In genomic region chr9:76419782-76420380, GRCh38 we compare ENCODE assay signal across 9 cellular contexts. TPM values are rescaled to one million over a fixed set of nuclear protein-coding genes. Genes with fewer than 3 reads are reported as not detected.
A peak's percentile ranks its signal among the peaks of the same experiment; 100 is the strongest.
DNase-seq lines count a peak whose midpoint lies in the region; ATAC-seq and TF ChIP-seq lines count a peak whose summit lies in the region.
"Had no signal": no experiment of that assay in that cellular context is flagged by ENCODE, and none has a peak within 500 bp of the region (broad histone marks: within the 10 kb centered on the region; RNA-seq: fewer than 3 reads in every experiment).

No MANE protein-coding gene starts in this region.

- POLR2A ChIA-PET in GM10248 (lab: Yijun Ruan, JAX) (no interaction called here), OCI-LY7 (lab: Charles Lee) (interaction anchor here (0.5 to 1.7 kb wide), 4 partner anchors 19 to 687 kb away, joined by 4 to 8 read pairs (median 4); partner anchors contain the start of gene RFK)
- POLR2A ChIA-PET in activated CD4-positive, alpha-beta memory T cell treated with anti-CD3 and anti-CD28 coated beads, Interleukin-2, amount 10 ng/mL, durations not matched to agents 7 days and 5 days (lab: Charles Lee), result no interaction called here

- no peaks in the 10 kb centered on the region for H3K36me3 Mint-ChIP-seq in activated CD4-positive, alpha-beta memory T cell treated with anti-CD3 and anti-CD28 coated beads, Interleukin-2, amount 10 ng/mL, durations not matched to agents 7 days and 5 days (ENCODE audit: low read depth)
- H3K36me3 Mint-ChIP-seq in activated naive CD8-positive, alpha-beta T cell treated with anti-CD3 and anti-CD28 coated beads for 36 hours, result no peaks in the 10 kb centered on the region

- DNase-seq in GM10248 (ENCODE audit: extremely low spot score) (peak; percentile 33), OCI-LY7 (ENCODE audit: low spot score) (peak; percentile 60), foreskin keratinocyte (no peak), NCI-H1105 (lab: John Stamatoyannopoulos, UW) (no peak)
- no peak for DNase-seq in activated naive CD4-positive, alpha-beta T cell (lab: John Stamatoyannopoulos, UW)
- DNase-seq in activated CD4-positive, alpha-beta memory T cell treated with anti-CD3 and anti-CD28 coated beads, Interleukin-2, amount 10 ng/mL, durations not matched to agents 7 days and 5 days, result no peak
- DNase-seq in activated naive CD8-positive, alpha-beta T cell treated with anti-CD3 and anti-CD28 coated beads for 36 hours, result no peak
- DNase-seq: T1000 had no signal

- H3K27me3 Mint-ChIP-seq in activated CD4-positive, alpha-beta memory T cell treated with anti-CD3 and anti-CD28 coated beads, Interleukin-2, amount 10 ng/mL, durations not matched to agents 7 days and 5 days, result no peaks in the 10 kb centered on the region
- H3K27me3 Mint-ChIP-seq in activated naive CD8-positive, alpha-beta T cell treated with anti-CD3 and anti-CD28 coated beads for 36 hours, result no peaks in the 10 kb centered on the region

- no peak overlapping the region for H3K4me3 Mint-ChIP-seq in activated CD4-positive, alpha-beta memory T cell treated with anti-CD3 and anti-CD28 coated beads, Interleukin-2, amount 10 ng/mL, durations not matched to agents 7 days and 5 days
- H3K4me3 Mint-ChIP-seq in activated naive CD8-positive, alpha-beta T cell treated with anti-CD3 and anti-CD28 coated beads for 36 hours, result no peak overlapping the region

- H4K20me1 ChIP-seq in OCI-LY7 (ENCODE audit: insufficient read depth, low read length), result no peaks in the 10 kb centered on the region

- no peaks in the 10 kb centered on the region for H3K9me3 Mint-ChIP-seq in activated CD4-positive, alpha-beta memory T cell treated with anti-CD3 and anti-CD28 coated beads, Interleukin-2, amount 10 ng/mL, durations not matched to agents 7 days and 5 days
- H3K9me3 Mint-ChIP-seq in activated naive CD8-positive, alpha-beta T cell treated with anti-CD3 and anti-CD28 coated beads for 36 hours, result no peaks in the 10 kb centered on the region

- peak overlapping the region; percentile 82; the same call in 1 of the 2 replicates for H2AFZ ChIP-seq in OCI-LY7 (ENCODE audit: low read length)

- H3K27ac ChIP-seq in 22Rv1 (no peak overlapping the region), OCI-LY7 (ENCODE audit: low read depth, low read length, poor library complexity, severe bottlenecking) (no peak overlapping the region), foreskin keratinocyte (no peak overlapping the region)

- H3K4me1 ChIP-seq in OCI-LY7 (ENCODE audit: insufficient read depth, low read length, poor library complexity, severe bottlenecking) (peaks cover 6% of the 10 kb centered on the region), foreskin keratinocyte (no peaks in the 10 kb centered on the region)

- no peaks in the 10 kb centered on the region for H3K9me2 ChIP-seq in OCI-LY7 (ENCODE audit: insufficient read depth, low read length)

- no TSS peak for BruUV-seq in OCI-LY7 (replicated peaks; lab: Mats Ljungman, UMichigan)

- H3K27me3 ChIP-seq in foreskin keratinocyte, result no peaks in the 10 kb centered on the region

- no peaks in the 10 kb centered on the region for H3K79me2 ChIP-seq in OCI-LY7 (ENCODE audit: insufficient read depth, low read depth, low read length)

- no peaks in the 10 kb centered on the region for H3K36me3 ChIP-seq in OCI-LY7 (ENCODE audit: insufficient read depth, low read length)

- peaks cover 30% of the 10 kb centered on the region for H3K4me1 Mint-ChIP-seq in activated CD4-positive, alpha-beta memory T cell treated with anti-CD3 and anti-CD28 coated beads, Interleukin-2, amount 10 ng/mL, durations not matched to agents 7 days and 5 days
- H3K4me1 Mint-ChIP-seq in activated naive CD8-positive, alpha-beta T cell treated with anti-CD3 and anti-CD28 coated beads for 36 hours, result peaks cover 10% of the 10 kb centered on the region

- peak; percentile 87 for TF ChIP-seq CTCF in 22Rv1 (IDR thresholded peaks at IDR 0.05)
- TF ChIP-seq CTCF in GM10248 (IDR thresholded peaks at IDR 0.05; ENCODE audit: control extremely low read depth, extremely low read depth, low read depth, missing control alignments), result peak; percentile 37
- TF ChIP-seq CTCF in OCI-LY7 (conservative IDR thresholded peaks at IDR 0.05; ENCODE audit: low read length), result peak; percentile 94
- peak; percentile 66 for TF ChIP-seq CTCF in foreskin keratinocyte (conservative IDR thresholded peaks at IDR 0.05)

- intact Hi-C loops in OCI-LY7 (cut with micrococcal nuclease; ENCODE audit: unreplicated experiment), result no loop called here

- no peak overlapping the region for H3K4me3 ChIP-seq in OCI-LY7 (ENCODE audit: low read depth, low read length, poor library complexity, severe bottlenecking)

- H3K9me3 ChIP-seq in OCI-LY7 (ENCODE audit: low read length), result no peaks in the 10 kb centered on the region

- H3K27ac Mint-ChIP-seq in activated CD4-positive, alpha-beta memory T cell treated with anti-CD3 and anti-CD28 coated beads, Interleukin-2, amount 10 ng/mL, durations not matched to agents 7 days and 5 days, result no peak overlapping the region
- H3K27ac Mint-ChIP-seq in activated naive CD8-positive, alpha-beta T cell treated with anti-CD3 and anti-CD28 coated beads for 36 hours, result no peak overlapping the region

- ATAC-seq in foreskin keratinocyte, result peak; percentile 82

- no peak overlapping the region for H3K4me2 ChIP-seq in OCI-LY7 (ENCODE audit: low read length)

- CTCF ChIA-PET in GM10248 (lab: Yijun Ruan, JAX) (interaction anchor here (0.7 to 3.6 kb wide), 17 partner anchors 9 to 287 kb away, joined by 3 to 15 read pairs (median 4); partner anchors contain the start of genes GCNT1 and RFK), OCI-LY7 (lab: Charles Lee; ENCODE audit: unreplicated experiment) (interaction anchor here (0.9 kb wide), 1 partner anchor 25 kb away, joined by 4 read pairs; the partner anchor contains the start of gene RFK)
- CTCF ChIA-PET in activated CD4-positive, alpha-beta memory T cell treated with anti-CD3 and anti-CD28 coated beads, Interleukin-2, amount 10 ng/mL, durations not matched to agents 7 days and 5 days (lab: Charles Lee), result interaction anchor here (0.6 to 1.7 kb wide), 6 partner anchors 14 to 239 kb away, joined by 3 to 9 read pairs (median 5); no protein-coding TSS in a partner anchor

RNA-seq across cellular contexts. Expression of gene RFK, which starts 25.7 kb away (rescaled TPM):
- total RNA-seq in OCI-LY7 (2014; rRNA removed; shearing (Covaris generic)), result 25.4 and 37.8 TPM in 2 replicates
- total RNA-seq in OCI-LY7 (2022) (27.9 and 28.7 TPM in 2 replicates), foreskin keratinocyte (19.8 and 22.4 TPM in 2 replicates)
- 10.8 and 12.2 TPM in 2 replicates for polyA plus RNA-seq in foreskin keratinocyte
- 10 to 100 TPM; 18.4 to 18.7 TPM for total RNA-seq in activated CD4-positive, alpha-beta memory T cell treated with anti-CD3 and anti-CD28 coated beads, Interleukin-2, amount 10 ng/mL, durations not matched to agents 7 days and 5 days
- 10 to 100 TPM; 11.3 to 11.9 TPM for total RNA-seq in activated naive CD8-positive, alpha-beta T cell treated with anti-CD3 and anti-CD28 coated beads for 36 hours

RNA-seq across cellular contexts. Expression of gene GCNT1, which starts 39.1 kb away (rescaled TPM):
- 10.8 and 18.2 TPM in 2 replicates for total RNA-seq in OCI-LY7 (2014; rRNA removed; shearing (Covaris generic))
- total RNA-seq in OCI-LY7 (2022), result 29.5 and 38.4 TPM in 2 replicates
- 6.8 and 8.4 TPM in 2 replicates for total RNA-seq in foreskin keratinocyte
- polyA plus RNA-seq in foreskin keratinocyte, result 1.8 and 2.1 TPM in 2 replicates
- 10 to 100 TPM; 13.3 to 14.4 TPM for total RNA-seq in activated CD4-positive, alpha-beta memory T cell treated with anti-CD3 and anti-CD28 coated beads, Interleukin-2, amount 10 ng/mL, durations not matched to agents 7 days and 5 days
- 1 to 10 TPM; 4.3 to 5.4 TPM for total RNA-seq in activated naive CD8-positive, alpha-beta T cell treated with anti-CD3 and anti-CD28 coated beads for 36 hours

Comparison
In these comparisons a context has a peak if more than half of its experiments do, and no peak if none do; other contexts are left out.
1. CTCF ChIP-seq: peak in every context shown above with its lines; median percentile 94 in OCI-LY7; 87 in 22Rv1; 66 in foreskin keratinocyte; 37 in GM10248.
2. DNase-seq: peak in GM10248 (single experiment) and OCI-LY7 (single experiment); none in foreskin keratinocyte (0 of 2), activated naive CD4-positive, alpha-beta T cell (0 of 4), activated CD4-positive, alpha-beta memory T cell treated with anti-CD3 and anti-CD28 coated beads, Interleukin-2, amount 10 ng/mL, durations not matched to agents 7 days and 5 days (single experiment), NCI-H1105 (single experiment) and activated naive CD8-positive, alpha-beta T cell treated with anti-CD3 and anti-CD28 coated beads for 36 hours (single experiment).